In the genomic region with DNA sequence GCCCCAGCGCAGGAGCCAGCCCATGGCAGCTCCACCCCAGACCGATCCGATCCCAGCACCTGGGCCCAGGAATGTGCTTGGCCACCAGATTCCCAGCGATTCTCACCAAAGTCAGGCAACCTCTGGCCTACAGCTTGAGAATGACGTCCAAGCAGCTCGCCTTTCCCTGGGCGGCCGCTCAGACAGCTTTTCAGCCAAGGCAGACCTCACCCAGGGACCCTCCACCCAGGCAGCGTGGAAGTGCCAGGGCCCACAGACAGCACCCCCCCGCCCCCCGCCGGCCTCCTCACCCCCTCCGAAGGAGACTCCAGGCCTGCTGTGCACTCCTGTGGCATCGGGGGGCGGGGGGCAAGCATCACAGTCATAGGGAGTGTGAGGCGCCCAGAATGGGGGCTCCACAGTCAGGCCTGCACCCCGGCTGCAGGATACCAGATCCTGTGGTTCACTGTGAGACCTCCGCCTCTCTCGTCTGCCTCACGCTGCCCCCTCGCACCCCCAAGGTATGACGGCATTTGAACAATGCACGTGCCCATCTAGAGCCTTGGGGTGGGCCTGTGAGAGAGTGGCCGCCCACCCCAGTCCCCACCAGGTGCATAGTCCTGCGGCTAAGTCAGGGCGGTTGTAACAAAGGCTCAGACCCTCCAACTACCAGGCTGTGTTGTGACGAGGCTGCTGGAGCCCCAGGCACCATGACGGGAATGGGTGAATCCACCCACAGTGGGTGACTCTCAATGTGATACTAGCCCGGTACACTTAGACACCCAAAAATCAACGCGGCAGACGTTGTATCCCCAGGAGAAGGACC, we compare ENCODE assay signal across 20 cellular contexts. TPM values are rescaled to one million over a fixed set of nuclear protein-coding genes. Genes with fewer than 3 reads are reported as not detected.
DNase-seq lines count a peak whose midpoint lies in the region; ATAC-seq and TF ChIP-seq lines count a peak whose summit lies in the region.
"Had no signal": no experiment of that assay in that cellular context is flagged by ENCODE, and none has a peak within 500 bp of the region (broad histone marks: within the 10 kb centered on the region; RNA-seq: fewer than 3 reads in every experiment).

No MANE protein-coding gene starts in this region.

- intact Hi-C loops in ovary (cut with DNase I) (loop anchor here in 1 of 4 donors (5.0 kb wide), 1 partner anchor 35 kb away; no protein-coding TSS in a partner anchor), right lobe of liver (cut with DNase I) (no loop called here)

- H3K27me3 ChIP-seq in fibroblast of lung (ENCODE audit: control insufficient read depth, insufficient read depth, low read length): no peaks in the 10 kb centered on the region
- no peaks in the 10 kb centered on the region for H3K27me3 ChIP-seq in ovary
- H3K27me3 ChIP-seq in thoracic aorta (replicated peaks; ENCODE audit: insufficient read depth): no peaks in the 10 kb centered on the region
- H3K27me3 ChIP-seq in right lobe of liver: no peaks in the 10 kb centered on the region
- no peaks in the 10 kb centered on the region for H3K27me3 ChIP-seq in BE2C
- H3K27me3 ChIP-seq: colonic mucosa had no signal

- TF ChIP-seq EP300 in ovary (IDR thresholded peaks at IDR 0.05): no peak

- H2AFZ ChIP-seq in fibroblast of lung (ENCODE audit: low read length): no peak overlapping the region
- H2AFZ ChIP-seq: parathyroid adenoma had no signal

- peaks cover 86% of the 10 kb centered on the region for H3K4me1 Mint-ChIP-seq in brain
- peaks cover under 1% of the 10 kb centered on the region for H3K4me1 Mint-ChIP-seq in T-helper 2 cell treated with Interferon-gamma antibody and Interleukin-4, amounts not matched to agents 5 μg/mL and 100 μg/mL, for 36 hours (ENCODE audit: low read depth)
- H3K4me1 Mint-ChIP-seq: activated CD8-positive, alpha-beta memory T cell treated with anti-CD3 and anti-CD28 coated beads, Interleukin-2, amount 10 ng/mL, durations not matched to agents 7 days and 5 days had no signal

- DNase-seq in fibroblast of lung (ENCODE audit: low read depth in 2 of 2) (no peak), ovary (no peak), thoracic aorta (ENCODE audit: low spot score) (no peak), GM10266 (ENCODE audit: extremely low spot score) (no peak), right lobe of liver (no peak), BE2C (no peak)
- DNase-seq in T-helper 2 cell treated with Interferon-gamma antibody and Interleukin-4, amounts not matched to agents 5 μg/mL and 100 μg/mL, for 36 hours (ENCODE audit: low spot score): no peak
- DNase-seq: activated CD8-positive, alpha-beta memory T cell treated with anti-CD3 and anti-CD28 coated beads, Interleukin-2, amount 10 ng/mL, durations not matched to agents 7 days and 5 days; activated effector memory CD4-positive, alpha-beta T cell treated with anti-CD3 and anti-CD28 coated beads, Interleukin-2, amount 50 U/mL, for 16 hours; amniotic stem cell; colonic mucosa; MM.1S; mucosa of descending colon; NCI-H1694; SHP77; T-helper 17 cell had no signal

- no peak for ATAC-seq in thoracic aorta (ENCODE audit: insufficient number of reproducible peaks, low FRiP score, low read depth)
- no peak for ATAC-seq in right lobe of liver
- ATAC-seq: activated CD8-positive, alpha-beta memory T cell treated with anti-CD3 and anti-CD28 coated beads, Interleukin-2, amount 10 ng/mL, durations not matched to agents 7 days and 5 days; T-helper 17 cell had no signal

- TF ChIP-seq POLR2A in ovary (IDR thresholded peaks at IDR 0.05) (no peak), right lobe of liver (IDR thresholded peaks at IDR 0.05) (no peak)

- H3K27ac ChIP-seq in fibroblast of lung (ENCODE audit: insufficient read depth, low read length) (peak overlapping the region; percentile 51), ovary (peak overlapping the region; percentile 39 to 61), thoracic aorta (peak overlapping the region in 1 of 2 donors; percentile 65), right lobe of liver (no peak overlapping the region)
- H3K27ac ChIP-seq: colonic mucosa, epithelial cell of prostate, parathyroid adenoma had no signal

- no peaks in the 10 kb centered on the region for H3K9me3 ChIP-seq in fibroblast of lung (ENCODE audit: control insufficient read depth, insufficient read depth, low read depth, low read length)
- H3K9me3 ChIP-seq in ovary: no peaks in the 10 kb centered on the region
- no peaks in the 10 kb centered on the region for H3K9me3 ChIP-seq in thoracic aorta
- no peaks in the 10 kb centered on the region for H3K9me3 ChIP-seq in right lobe of liver
- H3K9me3 ChIP-seq in BE2C: no peaks in the 10 kb centered on the region
- H3K9me3 ChIP-seq: colonic mucosa, mucosa of descending colon had no signal

- WGBS in ovary, 3 donors: 67 to 79% (median 75%) methylated on average over 32 of the region's 32 CpGs
- WGBS in right lobe of liver (ENCODE audit: insufficient coverage, low coverage, low lambda C conversion rate, missing lambda C conversion rate): 73% methylated on average over 3 of the region's 32 CpGs

- peak overlapping the region in 4 of 5 experiments; percentile 31 to 83 (median 45) for H3K27ac Mint-ChIP-seq in brain
- no peak overlapping the region for H3K27ac Mint-ChIP-seq in T-helper 2 cell treated with Interferon-gamma antibody and Interleukin-4, amounts not matched to agents 5 μg/mL and 100 μg/mL, for 36 hours
- H3K27ac Mint-ChIP-seq: activated CD8-positive, alpha-beta memory T cell treated with anti-CD3 and anti-CD28 coated beads, Interleukin-2, amount 10 ng/mL, durations not matched to agents 7 days and 5 days; B cell; T-helper 17 cell had no signal

- peaks cover 2% of the 10 kb centered on the region for H4K20me1 ChIP-seq in fibroblast of lung (ENCODE audit: control insufficient read depth, extremely low read depth, insufficient read depth, low read length)

- H3K36me3 ChIP-seq in fibroblast of lung (ENCODE audit: control insufficient read depth, insufficient read depth, low read length) (peaks cover 24% of the 10 kb centered on the region), ovary (no peaks in the 10 kb centered on the region), thoracic aorta (peaks cover 15% of the 10 kb centered on the region), right lobe of liver (no peaks in the 10 kb centered on the region), BE2C (no peaks in the 10 kb centered on the region)
- H3K36me3 ChIP-seq: colonic mucosa had no signal

- H3K4me2 ChIP-seq in fibroblast of lung (ENCODE audit: extremely low read depth, insufficient read depth, low read length): peak overlapping the region; percentile 64

- TF ChIP-seq CTCF in brain (conservative IDR thresholded peaks at IDR 0.05) (no peak), fibroblast of lung (conservative IDR thresholded peaks at IDR 0.05 in 1 of 2, IDR thresholded peaks at IDR 0.05 in 1 of 2; ENCODE audit: low read depth in 1 of 2, low read length in 2 of 2) (no peak), ovary (IDR thresholded peaks at IDR 0.05) (no peak), thoracic aorta (IDR thresholded peaks at IDR 0.05) (no peak), GM10266 (IDR thresholded peaks at IDR 0.05; ENCODE audit: control insufficient read depth, insufficient read depth, low read depth, missing control alignments) (no peak), right lobe of liver (IDR thresholded peaks at IDR 0.05) (no peak), BE2C (IDR thresholded peaks at IDR 0.05; ENCODE audit: low read depth, low read length) (no peak)

- H3K27me3 Mint-ChIP-seq in brain: no peaks in the 10 kb centered on the region
- no peaks in the 10 kb centered on the region for H3K27me3 Mint-ChIP-seq in T-helper 2 cell treated with Interferon-gamma antibody and Interleukin-4, amounts not matched to agents 5 μg/mL and 100 μg/mL, for 36 hours (ENCODE audit: low read depth)
- H3K27me3 Mint-ChIP-seq: activated CD8-positive, alpha-beta memory T cell treated with anti-CD3 and anti-CD28 coated beads, Interleukin-2, amount 10 ng/mL, durations not matched to agents 7 days and 5 days; T-helper 17 cell had no signal

- H3K4me3 ChIP-seq in fibroblast of lung (replicated peaks in 1 of 4; ENCODE audit: control extremely low read depth in 1 of 4, insufficient read depth in 1 of 4, low read depth in 3 of 4, low read length in 4 of 4) (no peak overlapping the region), ovary (no peak overlapping the region), thoracic aorta (peak overlapping the region; percentile 38), right lobe of liver (no peak overlapping the region), BE2C (ENCODE audit: low read depth, low read length) (no peak overlapping the region)
- H3K4me3 ChIP-seq: colonic mucosa, mucosa of descending colon had no signal

- peaks cover 96% of the 10 kb centered on the region for H3K79me2 ChIP-seq in fibroblast of lung (ENCODE audit: control insufficient read depth, insufficient read depth, low read length)

- no peak overlapping the region for H3K9ac ChIP-seq in fibroblast of lung (ENCODE audit: insufficient read depth, low read length)
- H3K9ac ChIP-seq: parathyroid adenoma had no signal

- peaks cover 21% of the 10 kb centered on the region for H3K4me1 ChIP-seq in fibroblast of lung (ENCODE audit: control insufficient read depth, extremely low read depth, insufficient read depth, low read length)
- peaks cover 48% of the 10 kb centered on the region for H3K4me1 ChIP-seq in ovary (ENCODE audit: insufficient read depth)
- peaks cover 61 to 84% of the 10 kb centered on the region in 2 donors for H3K4me1 ChIP-seq in thoracic aorta (ENCODE audit: control insufficient read depth in 1 of 2, low read depth in 2 of 2)
- H3K4me1 ChIP-seq in right lobe of liver: peaks cover 0 to 5% (median 0%) of the 10 kb centered on the region in 4 donors
- peaks cover 30% of the 10 kb centered on the region for H3K4me1 ChIP-seq in BE2C
- H3K4me1 ChIP-seq: parathyroid adenoma had no signal

- no peak overlapping the region for H3K4me3 Mint-ChIP-seq in brain
- H3K4me3 Mint-ChIP-seq in T-helper 2 cell treated with Interferon-gamma antibody and Interleukin-4, amounts not matched to agents 5 μg/mL and 100 μg/mL, for 36 hours: no peak overlapping the region
- H3K4me3 Mint-ChIP-seq: activated CD8-positive, alpha-beta memory T cell treated with anti-CD3 and anti-CD28 coated beads, Interleukin-2, amount 10 ng/mL, durations not matched to agents 7 days and 5 days; B cell; T-helper 17 cell had no signal

- no peaks in the 10 kb centered on the region for H3K9me3 Mint-ChIP-seq in brain
- H3K9me3 Mint-ChIP-seq in T-helper 2 cell treated with Interferon-gamma antibody and Interleukin-4, amounts not matched to agents 5 μg/mL and 100 μg/mL, for 36 hours: no peaks in the 10 kb centered on the region

- peaks cover 20% of the 10 kb centered on the region for H3K36me3 Mint-ChIP-seq in brain
- no peaks in the 10 kb centered on the region for H3K36me3 Mint-ChIP-seq in T-helper 2 cell treated with Interferon-gamma antibody and Interleukin-4, amounts not matched to agents 5 μg/mL and 100 μg/mL, for 36 hours (ENCODE audit: low read depth)
- H3K36me3 Mint-ChIP-seq: activated CD8-positive, alpha-beta memory T cell treated with anti-CD3 and anti-CD28 coated beads, Interleukin-2, amount 10 ng/mL, durations not matched to agents 7 days and 5 days had no signal

RNA-seq across cellular contexts. Expression of a gene that starts 6.0 kb away (rescaled TPM):
- 0.20 TPM for polyA plus RNA-seq in brain (ENCODE audit: insufficient read depth, low read depth, low replicate concordance)
- 2.3 and 2.8 TPM in 2 replicates for total RNA-seq in fibroblast of lung
- 0.10 and 0.15 TPM in 2 replicates for polyA plus RNA-seq in fibroblast of lung
- 0.15 and 0.35 TPM in 2 replicates for polyA plus RNA-seq in fibroblast of lung (2012)
- polyA minus RNA-seq in fibroblast of lung (ENCODE audit: low replicate concordance): 0.56 TPM in 1 of 2 replicates, not detected in the other
- total RNA-seq in ovary: 1 to 10 TPM; 1.7 to 8.0 (median 4.5) TPM
- polyA plus RNA-seq in ovary: 1 to 10 TPM in 1 of 2 donors, under 1 TPM in 1; 0.25 to 1.0 TPM
- total RNA-seq in thoracic aorta: 10 to 100 TPM in 1 of 2 donors, 1 to 10 TPM in 1; 6.8 to 13.0 TPM
- total RNA-seq in right lobe of liver: 1 to 10 TPM in 1 of 6 experiments, under 1 TPM in 5; 0.19 to 1.0 (median 0.53) TPM
- 0.62 TPM for polyA plus RNA-seq in BE2C (2012; ENCODE audit: insufficient read depth, insufficient read length, low read depth)

RNA-seq across cellular contexts. Expression of a gene that starts 28.2 kb away (rescaled TPM):
- polyA plus RNA-seq in brain (ENCODE audit: insufficient read depth, low read depth, low replicate concordance) (314 TPM), fibroblast of lung (607 and 745 TPM in 2 replicates), ovary (1,000 to 10,000 TPM in 1 of 2 donors, 100 to 1,000 TPM in 1; 542 to 1,422 TPM)
- total RNA-seq in fibroblast of lung (88.9 and 155 TPM in 2 replicates), ovary (100 to 1,000 TPM; 221 to 854 (median 693) TPM), thoracic aorta (100 to 1,000 TPM; 475 to 619 TPM), right lobe of liver (10 to 100 TPM; 18.9 to 36.1 (median 26.7) TPM)
- 667 and 999 TPM in 2 replicates for polyA plus RNA-seq in fibroblast of lung (2012)
- 484 and 816 TPM in 2 replicates for polyA minus RNA-seq in fibroblast of lung (ENCODE audit: low replicate concordance)
- polyA plus RNA-seq in BE2C (2012; ENCODE audit: insufficient read depth, insufficient read length, low read depth): 93.4 TPM

RNA-seq across cellular contexts. Expression of a gene that starts 56.4 kb away (rescaled TPM):
- polyA plus RNA-seq in brain (ENCODE audit: insufficient read depth, low read depth, low replicate concordance) (24.7 TPM), fibroblast of lung (15.4 and 27.4 TPM in 2 replicates), ovary (10 to 100 TPM; 38.7 to 59.1 TPM)
- total RNA-seq in fibroblast of lung (16.7 and 18.3 TPM in 2 replicates), ovary (100 to 1,000 TPM in 2 of 7 donors, 10 to 100 TPM in 5; 56.0 to 127 (median 69.2) TPM), thoracic aorta (10 to 100 TPM; 40.3 to 95.9 TPM), right lobe of liver (10 to 100 TPM; 12.7 to 27.8 (median 18.7) TPM)
- 18.2 and 25.0 TPM in 2 replicates for polyA plus RNA-seq in fibroblast of lung (2012)
- 48.3 and 92.3 TPM in 2 replicates for polyA minus RNA-seq in fibroblast of lung (ENCODE audit: low replicate concordance)
- polyA plus RNA-seq in BE2C (2012; ENCODE audit: insufficient read depth, insufficient read length, low read depth): 110 TPM

Comparison
In these comparisons a context has a peak if more than half of its experiments do, and no peak if none do; other contexts are left out.
1. H3K27ac ChIP-seq: peak in fibroblast of lung (single experiment) and ovary (2 of 2); none in right lobe of liver (0 of 3).